Comparison of ENCODE assay signal across 33 cellular contexts in the genomic region with DNA sequence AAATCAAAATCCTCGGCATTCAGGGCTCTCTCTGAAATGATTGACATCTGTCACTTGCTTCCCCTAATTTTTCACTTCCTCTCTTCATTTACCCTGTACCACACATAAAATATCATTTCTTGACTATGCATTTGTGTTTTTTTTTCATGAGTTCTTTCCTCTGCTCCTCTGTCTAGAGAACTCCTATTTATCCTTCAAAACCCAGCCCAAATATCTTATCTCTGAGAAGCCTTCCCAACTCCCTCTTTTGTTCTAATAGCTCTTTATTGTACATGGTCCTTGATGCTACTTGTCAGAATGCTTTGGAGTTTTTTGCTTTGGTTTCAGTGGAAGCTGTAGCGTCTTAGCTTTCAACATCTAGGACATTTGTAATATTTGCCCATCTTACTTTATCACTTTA.
DNase-seq lines count a peak whose midpoint lies in the region; ATAC-seq and TF ChIP-seq lines count a peak whose summit lies in the region.
"Had no signal": no experiment of that assay in that cellular context is flagged by ENCODE, and none has a peak within 500 bp of the region (broad histone marks: within the 10 kb centered on the region; RNA-seq: fewer than 3 reads in every experiment).

No MANE protein-coding gene starts in this region.

- CTCF ChIA-PET in SK-N-SH (lab: Yijun Ruan, JAX) (interaction anchor here (1.0 kb wide), 1 partner anchor 13 kb away, joined by 4 read pairs; no protein-coding TSS in a partner anchor), HEK293 (lab: Yijun Ruan, JAX) (no interaction called here), HEK293T (lab: Yijun Ruan, JAX) (no interaction called here)
- CTCF ChIA-PET in activated naive CD4-positive, alpha-beta T cell treated with anti-CD3 and anti-CD28 coated beads, Interleukin-2, amount 10 ng/mL, durations not matched to agents 7 days and 5 days (lab: Charles Lee): interaction anchor here (1.2 kb wide), 1 partner anchor 9 kb away, joined by 3 read pairs; no protein-coding TSS in a partner anchor

- H3K4me2 ChIP-seq in SK-N-SH: no peak overlapping the region
- H3K4me2 ChIP-seq: A549; BLaER1; BLaER1 treated with 17β-estradiol and CSF1 and Interleukin-3, amounts not matched to agents 10 nM and 100 nM had no signal

- TF ChIP-seq CTCF in SK-N-SH (IDR thresholded peaks at IDR 0.05) (no peak), HEK293 (tag by site-specific recombination; IDR thresholded peaks at IDR 0.05) (no peak)

- H2AFZ ChIP-seq in SK-N-SH (ENCODE audit: low read depth): no peak overlapping the region

- H3K4me1 ChIP-seq in SK-N-SH (ENCODE audit: control insufficient read depth in 1 of 2, insufficient read depth in 2 of 2, low read depth in 1 of 2, low read length in 1 of 2): no peaks in the 10 kb centered on the region
- no peaks in the 10 kb centered on the region for H3K4me1 ChIP-seq in HEK293 (ENCODE audit: control insufficient read depth, insufficient read depth, low read length)
- H3K4me1 ChIP-seq: A549; BE2C; BLaER1; BLaER1 treated with 17β-estradiol and CSF1 and Interleukin-3, amounts not matched to agents 10 nM and 100 nM; Caco-2 had no signal

- ATAC-seq in SK-N-SH treated with all-trans-retinoic acid at 6 μM for 48 hours: no peak
- ATAC-seq: A549; CD8-positive, alpha-beta T cell had no signal

- H3K9me3 Mint-ChIP-seq in activated naive CD4-positive, alpha-beta T cell treated with anti-CD3 and anti-CD28 coated beads, Interleukin-2, amount 10 ng/mL, durations not matched to agents 7 days and 5 days: peaks cover 2% of the 10 kb centered on the region
- H3K9me3 Mint-ChIP-seq: CD4-positive, alpha-beta T cell; CD8-positive, alpha-beta T cell had no signal

- 23% methylated on average over 2 of the region's 2 CpGs for WGBS in SK-N-SH (ENCODE audit: low lambda C conversion rate)

- no peak for TF ChIP-seq EP300 in SK-N-SH (IDR thresholded peaks at IDR 0.05; ENCODE audit: borderline replicate concordance in 1 of 2, low read depth in 1 of 2, low read length in 1 of 2)

- H3K79me2 ChIP-seq in SK-N-SH (ENCODE audit: insufficient read depth): no peaks in the 10 kb centered on the region

- H3K4me3 ChIP-seq in SK-N-SH (ENCODE audit: low read depth in 2 of 2, low read length in 1 of 2): no peak overlapping the region
- H3K4me3 ChIP-seq in HEK293 (ENCODE audit: low read depth, low read length): no peak overlapping the region
- H3K4me3 ChIP-seq: A549; BLaER1; BLaER1 treated with 17β-estradiol and CSF1 and Interleukin-3, amounts not matched to agents 10 nM and 100 nM had no signal

- no peak for DNase-seq in SK-N-SH
- no peak for DNase-seq in HEK293T (ENCODE audit: extremely low spot score)
- no peak for DNase-seq in activated naive CD4-positive, alpha-beta T cell treated with anti-CD3 and anti-CD28 coated beads, Interleukin-2, amount 10 ng/mL, durations not matched to agents 7 days and 5 days
- no peak for DNase-seq in NCI-H2227 treated with DMSO at 0.1 percent for 48 hours (lab: John Stamatoyannopoulos, UW)
- DNase-seq: 8988T; ACHN; AML-193; BE2C; C1 segment of cervical spinal cord; Caco-2; Calu3; CD4-positive, alpha-beta memory T cell; CD4-positive, alpha-beta T cell; CD4-positive, CD25-positive, alpha-beta regulatory T cell; CD8-positive, alpha-beta memory T cell; CD8-positive, alpha-beta T cell; COR-L47; DMS 273 treated with DMSO at 0.1 percent for 48 hours; DMS153; DMS53; DMS79; DMS79 treated with DMSO at 0.1 percent for 48 hours; DND-41; EL had no signal

- no peaks in the 10 kb centered on the region for H3K27me3 Mint-ChIP-seq in activated naive CD4-positive, alpha-beta T cell treated with anti-CD3 and anti-CD28 coated beads, Interleukin-2, amount 10 ng/mL, durations not matched to agents 7 days and 5 days
- H3K27me3 Mint-ChIP-seq: CD4-positive, alpha-beta T cell; CD4-positive, CD25-positive, alpha-beta regulatory T cell had no signal

- no peak overlapping the region for H3K27ac ChIP-seq in SK-N-SH (ENCODE audit: low read depth in 2 of 2, low read length in 1 of 2)
- no peak overlapping the region for H3K27ac ChIP-seq in HEK293 (ENCODE audit: extremely low read depth, low read depth, low read length)
- H3K27ac ChIP-seq: 22Rv1; A549; BLaER1; BLaER1 treated with 17β-estradiol and CSF1 and Interleukin-3, amounts not matched to agents 10 nM and 100 nM; C4-2B had no signal

- H3K9me2 ChIP-seq in SK-N-SH: no peaks in the 10 kb centered on the region

- H3F3A ChIP-seq in SK-N-SH (replicated peaks; ENCODE audit: insufficient read depth): no peaks in the 10 kb centered on the region

- no peak for TF ChIP-seq RAD21 in SK-N-SH (IDR thresholded peaks at IDR 0.05; ENCODE audit: low read length)

- H3K9me3 ChIP-seq in SK-N-SH: no peaks in the 10 kb centered on the region
- no peaks in the 10 kb centered on the region for H3K9me3 ChIP-seq in HEK293 (ENCODE audit: control insufficient read depth, insufficient read depth, low read depth, low read length)
- H3K9me3 ChIP-seq: A549; BE2C; BLaER1; BLaER1 treated with 17β-estradiol and CSF1 and Interleukin-3, amounts not matched to agents 10 nM and 100 nM; Caco-2 had no signal

- H3K4me1 Mint-ChIP-seq in activated naive CD4-positive, alpha-beta T cell treated with anti-CD3 and anti-CD28 coated beads, Interleukin-2, amount 10 ng/mL, durations not matched to agents 7 days and 5 days: no peaks in the 10 kb centered on the region
- H3K4me1 Mint-ChIP-seq: B cell; CD14-positive monocyte; CD4-positive, alpha-beta memory T cell; CD4-positive, CD25-positive, alpha-beta regulatory T cell; CD8-positive, alpha-beta memory T cell had no signal

- H3K27ac Mint-ChIP-seq in activated naive CD4-positive, alpha-beta T cell treated with anti-CD3 and anti-CD28 coated beads, Interleukin-2, amount 10 ng/mL, durations not matched to agents 7 days and 5 days: no peak overlapping the region
- H3K27ac Mint-ChIP-seq: B cell; CD14-positive monocyte; CD4-positive, alpha-beta memory T cell; CD4-positive, alpha-beta T cell; CD4-positive, CD25-positive, alpha-beta regulatory T cell; CD8-positive, alpha-beta memory T cell; CD8-positive, alpha-beta T cell had no signal

- H3K36me3 Mint-ChIP-seq in activated naive CD4-positive, alpha-beta T cell treated with anti-CD3 and anti-CD28 coated beads, Interleukin-2, amount 10 ng/mL, durations not matched to agents 7 days and 5 days: no peaks in the 10 kb centered on the region
- H3K36me3 Mint-ChIP-seq: CD14-positive monocyte; CD4-positive, alpha-beta memory T cell; CD4-positive, CD25-positive, alpha-beta regulatory T cell; CD8-positive, alpha-beta memory T cell; CD8-positive, alpha-beta T cell had no signal

- no peaks in the 10 kb centered on the region for H4K20me1 ChIP-seq in SK-N-SH (ENCODE audit: insufficient read depth)
- H4K20me1 ChIP-seq: BLaER1; BLaER1 treated with 17β-estradiol and CSF1 and Interleukin-3, amounts not matched to agents 10 nM and 100 nM had no signal

- H3K4me3 Mint-ChIP-seq in activated naive CD4-positive, alpha-beta T cell treated with anti-CD3 and anti-CD28 coated beads, Interleukin-2, amount 10 ng/mL, durations not matched to agents 7 days and 5 days: no peak overlapping the region
- H3K4me3 Mint-ChIP-seq: B cell; CD14-positive monocyte; CD4-positive, alpha-beta memory T cell; CD4-positive, alpha-beta T cell; CD4-positive, CD25-positive, alpha-beta regulatory T cell; CD8-positive, alpha-beta memory T cell; CD8-positive, alpha-beta T cell had no signal

- POLR2A ChIA-PET in SK-N-SH (lab: Yijun Ruan, JAX) (no interaction called here), HEK293 (lab: Yijun Ruan, JAX) (no interaction called here), HEK293T (lab: Yijun Ruan, JAX) (no interaction called here)

- no peaks in the 10 kb centered on the region for H3K27me3 ChIP-seq in SK-N-SH (ENCODE audit: insufficient read depth)
- H3K27me3 ChIP-seq: BE2C; BLaER1; BLaER1 treated with 17β-estradiol and CSF1 and Interleukin-3, amounts not matched to agents 10 nM and 100 nM had no signal

- no peaks in the 10 kb centered on the region for H3K36me3 ChIP-seq in SK-N-SH (replicated peaks in 1 of 2; ENCODE audit: control insufficient read depth in 1 of 2, insufficient read depth in 2 of 2, low read length in 1 of 2)
- H3K36me3 ChIP-seq in HEK293 (ENCODE audit: control insufficient read depth in 2 of 2, insufficient read depth in 1 of 2, low read length in 2 of 2): no peaks in the 10 kb centered on the region
- H3K36me3 ChIP-seq: BE2C; BLaER1; BLaER1 treated with 17β-estradiol and CSF1 and Interleukin-3, amounts not matched to agents 10 nM and 100 nM had no signal

- no peak overlapping the region for H3K9ac ChIP-seq in SK-N-SH
- H3K9ac ChIP-seq: BLaER1; BLaER1 treated with 17β-estradiol and CSF1 and Interleukin-3, amounts not matched to agents 10 nM and 100 nM had no signal

TF ChIP-seq in SK-N-SH treated with all-trans-retinoic acid at 6 μM for 48 hours, 23 proteins besides CTCF, POLR2A, EP300 and RAD21 (continues in another document):
- peak; percentile 85 for TF ChIP-seq ZFP3 (CRISPR knock-in tag; IDR thresholded peaks at IDR 0.05)

TF ChIP-seq in HEK293, 187 proteins besides CTCF, POLR2A, EP300 and RAD21:
- TF ChIP-seq ZBTB17 (tag by site-specific recombination; IDR thresholded peaks at IDR 0.05): no peak
- peak; percentile 73 for TF ChIP-seq ZFP3 (tag by site-specific recombination; IDR thresholded peaks at IDR 0.05; ENCODE audit: low read depth)
- no peak for TF ChIP-seq SETDB1 (IDR thresholded peaks at IDR 0.05; ENCODE audit: insufficient read length, low read length)
TF ChIP-seq in HEK293: peak in this region for 1.

TF ChIP-seq in HEK293T, 16 proteins besides CTCF, POLR2A, EP300 and RAD21:
- no peak for TF ChIP-seq ARNT (IDR thresholded peaks at IDR 0.05)
- TF ChIP-seq, protein P1, sequence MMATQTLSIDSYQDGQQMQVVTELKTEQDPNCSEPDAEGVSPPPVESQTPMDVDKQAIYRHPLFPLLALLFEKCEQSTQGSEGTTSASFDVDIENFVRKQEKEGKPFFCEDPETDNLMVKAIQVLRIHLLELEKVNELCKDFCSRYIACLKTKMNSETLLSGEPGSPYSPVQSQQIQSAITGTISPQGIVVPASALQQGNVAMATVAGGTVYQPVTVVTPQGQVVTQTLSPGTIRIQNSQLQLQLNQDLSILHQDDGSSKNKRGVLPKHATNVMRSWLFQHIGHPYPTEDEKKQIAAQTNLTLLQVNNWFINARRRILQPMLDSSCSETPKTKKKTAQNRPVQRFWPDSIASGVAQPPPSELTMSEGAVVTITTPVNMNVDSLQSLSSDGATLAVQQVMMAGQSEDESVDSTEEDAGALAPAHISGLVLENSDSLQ (IDR thresholded peaks at IDR 0.05): peak; percentile 58

Comparison
In these comparisons a context has a peak if more than half of its experiments do, and no peak if none do; other contexts are left out.
1. CTCF ChIA-PET loops: an anchor here in SK-N-SH (1.0 kb wide) and activated naive CD4-positive, alpha-beta T cell treated with anti-CD3 and anti-CD28 coated beads, Interleukin-2, amount 10 ng/mL, durations not matched to agents 7 days and 5 days (1.2 kb wide); none called in HEK293 and HEK293T.